In the genomic region with DNA sequence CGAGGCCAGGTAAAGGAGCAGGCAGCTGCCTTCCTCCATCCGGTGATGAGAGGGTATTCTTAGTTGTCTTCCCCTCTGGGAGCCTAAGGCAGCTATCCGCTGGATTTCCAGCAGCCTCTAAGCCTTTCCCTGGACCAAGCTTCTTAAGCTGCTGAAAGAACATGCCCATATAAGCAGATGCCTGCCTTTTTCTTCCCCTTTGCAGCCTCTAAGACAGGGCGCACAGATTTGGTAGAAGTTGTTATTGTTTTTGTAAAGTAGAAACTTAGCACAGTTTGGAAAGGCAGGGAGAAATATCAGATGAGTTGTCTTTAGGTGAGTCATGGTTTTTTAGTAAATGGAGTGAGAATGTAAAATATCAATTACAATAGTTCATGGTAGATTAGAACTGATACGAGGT, we compare ENCODE assay signal across 10 cellular contexts.
A peak's percentile ranks its signal among the peaks of the same experiment; 100 is the strongest.
DNase-seq lines count a peak whose midpoint lies in the region; ATAC-seq and FAIRE-seq lines count a peak whose summit lies in the region.
"Had no signal": no experiment of that assay in that cellular context is flagged by ENCODE, and none has a peak within 500 bp of the region (broad histone marks: within the 10 kb centered on the region; RNA-seq: fewer than 3 reads in every experiment).

No MANE protein-coding gene starts in this region.

- no peak for FAIRE-seq in HTR-8/SVneo (lab: Jason Lieb, UNC)

- H3K27ac Mint-ChIP-seq in immature natural killer cell: peak overlapping the region; percentile 11 to 89 (median 64)
- H3K27ac Mint-ChIP-seq: activated B cell treated with CpG ODN at 0.5 μM for 24 hours had no signal

- peaks cover 0 to 12% (median 9%) of the 10 kb centered on the region in 3 donors for H3K36me3 Mint-ChIP-seq in immature natural killer cell

- H3K9me3 Mint-ChIP-seq in immature natural killer cell: no peaks in the 10 kb centered on the region
- H3K9me3 Mint-ChIP-seq: activated B cell treated with CpG ODN at 0.5 μM for 24 hours had no signal

- ATAC-seq in GM18517 (IDR thresholded peaks at IDR 0.05; ENCODE audit: unreplicated experiment) (peak; percentile 41), GM21717 (IDR thresholded peaks at IDR 0.05; ENCODE audit: unreplicated experiment) (peak; percentile 41), HG03469 (IDR thresholded peaks at IDR 0.05; ENCODE audit: unreplicated experiment) (peak; percentile 26), left lobe of liver (no peak)

- peaks cover 0 to 4% (median 3%) of the 10 kb centered on the region in 3 donors for H3K27me3 Mint-ChIP-seq in immature natural killer cell (ENCODE audit: low read depth in 3 of 3)

- peak overlapping the region; percentile 59 to 80 (median 73) for H3K4me3 Mint-ChIP-seq in immature natural killer cell
- H3K4me3 Mint-ChIP-seq: activated B cell treated with CpG ODN at 0.5 μM for 24 hours had no signal

- DNase-seq in immature natural killer cell: no peak
- DNase-seq in HTR-8/SVneo (ENCODE audit: insufficient read length, low spot score): no peak
- no peak for DNase-seq in NCI-H1092 (lab: John Stamatoyannopoulos, UW)
- DNase-seq in activated CD8-positive, alpha-beta memory T cell treated with anti-CD3 and anti-CD28 coated beads, Interleukin-2, amount 50 U/mL, for 48 hours: no peak
- no peak for DNase-seq in left lobe of liver (ENCODE audit: low spot score)
- DNase-seq: activated B cell treated with CpG ODN at 0.5 μM for 24 hours, NCI-H1930 had no signal

- peaks cover 45 to 62% of the 10 kb centered on the region in 2 donors for H3K4me1 Mint-ChIP-seq in immature natural killer cell
